ENCODE assay signal across 19 cellular contexts in the genomic region with DNA sequence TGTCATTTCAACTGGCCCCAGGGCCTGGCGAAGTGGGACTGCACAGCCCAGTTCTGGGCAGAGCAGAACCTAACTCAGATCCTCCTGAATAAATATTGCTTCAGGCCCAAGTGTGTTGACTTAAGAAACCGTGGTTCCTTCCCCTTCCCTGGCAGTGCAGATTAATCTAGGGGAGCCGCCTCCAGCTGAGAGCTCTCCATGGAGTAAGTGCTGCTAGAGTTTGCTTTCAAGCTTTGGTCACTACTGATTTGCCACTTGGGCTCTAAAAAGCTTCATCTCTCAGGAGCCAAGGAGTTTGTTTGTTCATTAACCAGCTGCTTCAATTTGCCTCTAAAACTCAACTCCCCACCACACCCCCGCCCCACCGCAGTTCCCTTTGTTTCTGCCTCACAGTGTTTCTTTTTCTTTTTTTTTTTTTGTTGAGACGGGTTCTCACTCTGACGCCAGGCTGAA.
DNase-seq lines count a peak whose midpoint lies in the region; ATAC-seq and TF ChIP-seq lines count a peak whose summit lies in the region.
"Had no signal": no experiment of that assay in that cellular context is flagged by ENCODE, and none has a peak within 500 bp of the region (broad histone marks: within the 10 kb centered on the region; RNA-seq: fewer than 3 reads in every experiment).

No MANE protein-coding gene starts in this region.

- no peaks in the 10 kb centered on the region for H3K9me3 Mint-ChIP-seq in osteocyte (ENCODE audit: unreplicated experiment)
- H3K9me3 Mint-ChIP-seq: activated CD4-positive, alpha-beta memory T cell treated with anti-CD3 and anti-CD28 coated beads, Interleukin-2, amount 10 ng/mL, durations not matched to agents 7 days and 5 days; activated T-helper 2 cell treated with anti-CD3 and anti-CD28 coated beads, Interferon-gamma antibody, Interleukin-2, Interleukin-4, amounts not matched to agents 10 μg/mL and 5 μg/mL and 100 μg/mL, durations not matched to agents 14 hours and 24 hours and 36 hours; stimulated activated naive CD8-positive, alpha-beta T cell treated with anti-CD3 and anti-CD28 coated beads, Interleukin-15, Interleukin-2, amounts not matched to agents 100 ng/mL and 50 ng/mL, for 24 hours had no signal

- intact Hi-C loops in colonic mucosa (cut with DNase I), result no loop called here

- H3K36me3 Mint-ChIP-seq in osteocyte (ENCODE audit: unreplicated experiment), result no peaks in the 10 kb centered on the region

- no peaks in the 10 kb centered on the region for H3K9me3 ChIP-seq in colonic mucosa
- no peaks in the 10 kb centered on the region for H3K9me3 ChIP-seq in gastroesophageal sphincter

- no peak for TF ChIP-seq POLR2A in gastroesophageal sphincter (IDR thresholded peaks at IDR 0.05)

- H3K4me1 ChIP-seq in colonic mucosa, result no peaks in the 10 kb centered on the region
- peaks cover 0 to 4% (median 0%) of the 10 kb centered on the region in 3 donors for H3K4me1 ChIP-seq in gastroesophageal sphincter

- H3K36me3 ChIP-seq in colonic mucosa, result no peaks in the 10 kb centered on the region
- no peaks in the 10 kb centered on the region for H3K36me3 ChIP-seq in gastroesophageal sphincter

- H3K9ac ChIP-seq in colonic mucosa (ENCODE audit: low read depth in 2 of 2, low read length in 2 of 2), result no peak overlapping the region
- H3K9ac ChIP-seq: GM23248 had no signal

- H3K27ac Mint-ChIP-seq in osteocyte (ENCODE audit: unreplicated experiment), result peak overlapping the region; percentile 44
- H3K27ac Mint-ChIP-seq: activated CD4-positive, alpha-beta memory T cell treated with anti-CD3 and anti-CD28 coated beads, Interleukin-2, amount 10 ng/mL, durations not matched to agents 7 days and 5 days; activated T-helper 2 cell treated with anti-CD3 and anti-CD28 coated beads, Interferon-gamma antibody, Interleukin-2, Interleukin-4, amounts not matched to agents 10 μg/mL and 5 μg/mL and 100 μg/mL, durations not matched to agents 14 hours and 24 hours and 36 hours; stimulated activated naive CD8-positive, alpha-beta T cell treated with anti-CD3 and anti-CD28 coated beads, Interleukin-15, Interleukin-2, amounts not matched to agents 100 ng/mL and 50 ng/mL, for 24 hours had no signal

- peak overlapping the region; percentile 57 for H3K27ac ChIP-seq in colonic mucosa
- no peak overlapping the region for H3K27ac ChIP-seq in gastroesophageal sphincter
- H3K27ac ChIP-seq: GM23248 had no signal

- no peak for ATAC-seq in HG03521 (IDR thresholded peaks at IDR 0.05; ENCODE audit: unreplicated experiment)
- ATAC-seq in gastroesophageal sphincter, result no peak

- no peaks in the 10 kb centered on the region for H3K27me3 ChIP-seq in colonic mucosa
- H3K27me3 ChIP-seq in gastroesophageal sphincter, result no peaks in the 10 kb centered on the region

- peak; percentile 98 for DNase-seq in DMS79 (lab: John Stamatoyannopoulos, UW)
- peak; percentile 65 for DNase-seq in NCI-H187 treated with DMSO at 0.1 percent for 48 hours (lab: John Stamatoyannopoulos, UW)
- DNase-seq in colonic mucosa, result peak; percentile 35
- no peak for DNase-seq in osteocyte (ENCODE audit: extremely low spot score, unreplicated experiment)
- no peak for DNase-seq in NCI-H1694 (lab: John Stamatoyannopoulos, UW)
- no peak for DNase-seq in stimulated activated CD4-positive, alpha-beta T cell treated with anti-CD3 and anti-CD28 coated beads, Interleukin-15, amount 100 ng/mL, for 24 hours
- DNase-seq: activated CD4-positive, alpha-beta memory T cell treated with anti-CD3 and anti-CD28 coated beads, Interleukin-2, amount 10 ng/mL, durations not matched to agents 7 days and 5 days; C1 segment of cervical spinal cord; effector CD8-positive, alpha-beta T cell; foreskin melanocyte; GM23248; NCI-H82; right cardiac atrium; SIG-M5; T1000 had no signal

- H3K4me1 Mint-ChIP-seq in osteocyte (ENCODE audit: unreplicated experiment), result peaks cover 14% of the 10 kb centered on the region
- H3K4me1 Mint-ChIP-seq: activated CD4-positive, alpha-beta memory T cell treated with anti-CD3 and anti-CD28 coated beads, Interleukin-2, amount 10 ng/mL, durations not matched to agents 7 days and 5 days had no signal

- 64 to 77% methylated on average over 2 to 7 of the region's 7 CpGs for WGBS in gastroesophageal sphincter (ENCODE audit: low coverage in 1 of 2), 2 donors

- H3K4me3 ChIP-seq in colonic mucosa (no peak overlapping the region), gastroesophageal sphincter (no peak overlapping the region)
- H3K4me3 ChIP-seq: GM23248 had no signal

- no peak overlapping the region for H3K4me3 Mint-ChIP-seq in osteocyte (ENCODE audit: unreplicated experiment)
- H3K4me3 Mint-ChIP-seq: activated CD4-positive, alpha-beta memory T cell treated with anti-CD3 and anti-CD28 coated beads, Interleukin-2, amount 10 ng/mL, durations not matched to agents 7 days and 5 days; stimulated activated naive CD8-positive, alpha-beta T cell treated with anti-CD3 and anti-CD28 coated beads, Interleukin-15, Interleukin-2, amounts not matched to agents 100 ng/mL and 50 ng/mL, for 24 hours had no signal

- TF ChIP-seq CTCF in colonic mucosa (IDR thresholded peaks at IDR 0.05) (no peak), osteocyte (IDR thresholded peaks at IDR 0.05) (no peak), gastroesophageal sphincter (IDR thresholded peaks at IDR 0.05) (no peak)

- TF ChIP-seq EP300 in gastroesophageal sphincter (IDR thresholded peaks at IDR 0.05), result no peak

- no peaks in the 10 kb centered on the region for H3K27me3 Mint-ChIP-seq in osteocyte (ENCODE audit: unreplicated experiment)
- H3K27me3 Mint-ChIP-seq: activated CD4-positive, alpha-beta memory T cell treated with anti-CD3 and anti-CD28 coated beads, Interleukin-2, amount 10 ng/mL, durations not matched to agents 7 days and 5 days; stimulated activated naive CD8-positive, alpha-beta T cell treated with anti-CD3 and anti-CD28 coated beads, Interleukin-15, Interleukin-2, amounts not matched to agents 100 ng/mL and 50 ng/mL, for 24 hours had no signal

Comparison
In these comparisons a context has a peak if more than half of its experiments do, and no peak if none do; other contexts are left out.
1. DNase-seq: peak in DMS79 (single experiment), NCI-H187 treated with DMSO at 0.1 percent for 48 hours (single experiment) and colonic mucosa (single experiment); none in osteocyte (single experiment), NCI-H1694 (single experiment) and stimulated activated CD4-positive, alpha-beta T cell treated with anti-CD3 and anti-CD28 coated beads, Interleukin-15, amount 100 ng/mL, for 24 hours (single experiment).